9 cellular contexts compared by ENCODE assay signal in the genomic region with DNA sequence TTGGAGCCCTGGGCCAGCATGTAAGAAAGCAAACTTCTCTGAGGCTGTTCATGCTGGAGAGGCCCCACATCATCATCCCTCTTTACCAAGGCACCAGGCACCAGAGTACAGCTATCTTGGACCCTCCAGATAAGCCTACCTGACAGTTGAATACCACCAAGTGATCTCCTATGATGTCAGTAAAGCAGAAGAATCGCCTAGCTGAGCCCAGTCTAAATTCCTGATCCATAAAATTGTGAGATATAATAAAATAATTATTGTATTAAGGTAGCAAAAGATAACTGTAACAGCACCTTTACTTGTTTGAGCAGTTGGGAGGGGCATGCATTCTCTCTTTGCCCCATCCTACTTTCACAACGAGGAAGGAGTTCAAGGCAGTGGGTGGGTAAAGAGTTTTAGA. TPM values are rescaled to one million over a fixed set of nuclear protein-coding genes. Genes with fewer than 3 reads are reported as not detected.
"Had no signal": no experiment of that assay in that cellular context is flagged by ENCODE, and none has a peak within 500 bp of the region (broad histone marks: within the 10 kb centered on the region; RNA-seq: fewer than 3 reads in every experiment).

No MANE protein-coding gene starts in this region.

- DNase-seq: GDM1, GF-D8 had no signal

- H3K4me3 ChIP-seq: GM12878 had no signal

- FAIRE-seq: G401.6, GM12878, GM12891, GM12892, GM18507, GM19239 had no signal

- ATAC-seq: GM12878 had no signal

RNA-seq across cellular contexts. Expression of gene UCP1, which starts 2.9 kb away (rescaled TPM):
- total RNA-seq: G401, GM12878 had no signal
- polyA plus RNA-seq: GM12878 had no signal
